In the genomic region with DNA sequence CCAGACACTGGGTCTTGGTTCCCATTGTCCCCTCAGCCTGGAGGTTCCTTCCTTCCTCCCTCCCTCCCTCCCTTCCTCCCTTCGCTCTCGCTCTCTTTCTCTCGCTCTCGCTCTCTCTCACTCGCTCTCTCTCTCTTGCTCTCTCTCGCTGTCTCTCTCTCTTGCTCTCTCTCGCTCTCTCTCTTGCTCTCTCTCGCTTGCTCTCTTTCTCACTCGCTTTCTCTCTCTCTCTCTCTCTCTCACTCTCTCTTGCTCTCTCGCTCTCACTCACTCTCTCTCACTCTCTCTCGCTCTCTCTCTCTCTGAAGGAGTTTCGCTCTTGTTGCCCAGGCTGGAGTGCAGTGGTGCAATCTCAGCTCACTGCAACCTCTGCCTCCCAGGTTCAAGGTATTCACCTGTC, we compare ENCODE assay signal across 8 cellular contexts. TPM values are rescaled to one million over a fixed set of nuclear protein-coding genes. Genes with fewer than 3 reads are reported as not detected.
"Had no signal": no experiment of that assay in that cellular context is flagged by ENCODE, and none has a peak within 500 bp of the region (broad histone marks: within the 10 kb centered on the region; RNA-seq: fewer than 3 reads in every experiment).

No MANE protein-coding gene starts in this region.

- H2AFZ ChIP-seq: GM23248 had no signal

- H3K27ac Mint-ChIP-seq: HFFc6 had no signal

- H3K4me3 ChIP-seq: GM23248, K562 had no signal

- DNase-seq: GM23248, H9, HCEC 1CT, HFFc6, IMR-90, KG1 had no signal

- H3K27ac ChIP-seq: GM23248 had no signal

- ATAC-seq: K562 had no signal

- H3K4me3 Mint-ChIP-seq: H9, HFFc6 had no signal

- H3K9me3 Mint-ChIP-seq: H9, HFFc6 had no signal

RNA-seq across cellular contexts. Expression of gene LAMC3, which starts 23.4 kb away (rescaled TPM):
- total RNA-seq: GM23248, HFFc6, HT-29, IMR-90, K562 had no signal
- polyA plus RNA-seq: GM23248, IMR-90 had no signal
